ENCODE assay signal across 8 cellular contexts in the genomic region with DNA sequence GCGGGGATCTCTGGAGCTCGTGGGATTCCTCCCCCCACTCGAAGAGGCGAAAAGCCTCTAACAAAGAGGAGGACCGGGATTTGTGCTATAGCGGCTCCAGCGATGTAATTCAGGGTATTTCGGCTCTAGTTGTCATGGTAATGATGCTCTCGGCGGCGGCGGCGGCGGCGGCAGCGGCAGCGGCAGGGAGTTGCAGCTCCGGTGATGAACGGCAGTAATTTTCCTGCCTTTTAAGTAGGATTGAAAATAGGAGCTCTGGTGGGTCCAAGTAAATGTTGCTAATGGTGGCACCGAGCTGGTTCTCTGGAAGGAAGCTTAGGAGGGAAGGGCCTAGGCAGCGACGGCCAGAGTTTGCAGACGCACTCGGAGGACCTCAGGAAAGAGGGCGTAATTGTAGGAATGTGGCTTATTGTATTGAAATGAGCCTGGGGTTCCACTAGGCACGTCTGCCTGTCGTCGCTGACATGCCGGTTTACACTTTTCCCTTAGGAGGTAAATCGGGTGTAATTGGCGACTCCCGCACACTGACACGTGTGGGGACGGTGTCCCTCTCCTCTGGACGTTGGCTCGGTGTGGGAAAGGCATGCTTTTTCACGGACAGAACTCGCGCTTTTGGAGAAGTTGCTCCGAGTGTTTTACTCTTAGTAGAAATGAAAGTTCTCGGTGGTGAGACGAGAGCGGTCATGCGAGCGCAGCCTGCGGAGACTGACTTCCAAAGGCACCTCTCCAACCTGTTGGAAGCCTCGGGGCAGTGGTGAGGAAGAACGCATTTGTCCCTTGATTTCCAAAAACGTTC. TPM values are rescaled to one million over a fixed set of nuclear protein-coding genes. Genes with fewer than 3 reads are reported as not detected.
DNase-seq lines count a peak whose midpoint lies in the region; ATAC-seq and TF ChIP-seq lines count a peak whose summit lies in the region.

No MANE protein-coding gene starts in this region.

- H3K36me3 Mint-ChIP-seq in HFFc6 (ENCODE audit: low read depth): peaks cover under 1% of the 10 kb centered on the region; the same call in 1 of the 2 replicates

- no peaks in the 10 kb centered on the region for H3K9me3 Mint-ChIP-seq in HFFc6

- no peak overlapping the region for H3K27ac ChIP-seq in RWPE2 (ENCODE audit: poor library complexity, severe bottlenecking)
- H3K27ac ChIP-seq in right cardiac atrium (ENCODE audit: low read length): peak overlapping the region; percentile 76

- H3K36me3 ChIP-seq in RWPE2 (ENCODE audit: low read depth) (no peaks in the 10 kb centered on the region), adipocyte (ENCODE audit: control insufficient read depth, insufficient read depth, low read length, severe bottlenecking) (no peaks in the 10 kb centered on the region)

- H3K27me3 ChIP-seq in RWPE2 (ENCODE audit: insufficient read depth, poor library complexity, severe bottlenecking) (peaks cover 28% of the 10 kb centered on the region), adipocyte (replicated peaks; ENCODE audit: control insufficient read depth, insufficient read depth, low read length) (peaks cover 6% of the 10 kb centered on the region), right cardiac atrium (ENCODE audit: control insufficient read depth, insufficient read depth) (no peaks in the 10 kb centered on the region)

- H3K27me3 Mint-ChIP-seq in HFFc6 (ENCODE audit: insufficient read depth): peaks cover 12% of the 10 kb centered on the region

- no peak for ATAC-seq in RWPE2 (ENCODE audit: low read depth)
- ATAC-seq in right cardiac atrium: no peak
- ATAC-seq in HG03039 (IDR thresholded peaks at IDR 0.05; ENCODE audit: unreplicated experiment): no peak

- peak overlapping the region; percentile 80 for H3K27ac Mint-ChIP-seq in HFFc6

- intact Hi-C loops in right cardiac atrium (cut with DNase I): loop anchor here in 2 of 4 donors (5.0 to 10.0 kb wide), 3 partner anchors 82 to 465 kb away; a partner anchor contains a TSS

- H3K9me3 ChIP-seq in RWPE2 (ENCODE audit: severe bottlenecking): no peaks in the 10 kb centered on the region
- no peaks in the 10 kb centered on the region for H3K9me3 ChIP-seq in adipocyte (ENCODE audit: control insufficient read depth, low read length)
- no peaks in the 10 kb centered on the region for H3K9me3 ChIP-seq in right cardiac atrium (ENCODE audit: control insufficient read depth, low read length)

- peak overlapping the region; percentile 99 for H3K4me3 Mint-ChIP-seq in HFFc6

- DNase-seq in C1 segment of cervical spinal cord (lab: John Stamatoyannopoulos, UW): peak in 10 of 14 donors; percentile 33 to 64 (median 50)
- peak; percentile 60 for DNase-seq in HFFc6
- no peak for DNase-seq in RWPE2 (ENCODE audit: low spot score)
- peak; percentile 82 for DNase-seq in adipocyte (ENCODE audit: low read depth)
- DNase-seq in right cardiac atrium: peak; percentile 24 to 71 (median 67)
- peak; percentile 62 for DNase-seq in putamen (ENCODE audit: low spot score)
- DNase-seq in mesenteric fat pad (ENCODE audit: low spot score): no peak

- under 1% methylated on average over 49 of the region's 49 CpGs for WGBS in right cardiac atrium

- H3K4me1 ChIP-seq in RWPE2 (ENCODE audit: insufficient read depth, poor library complexity, severe bottlenecking) (no peaks in the 10 kb centered on the region), adipocyte (ENCODE audit: control insufficient read depth, insufficient read depth, low read length) (peaks cover 13% of the 10 kb centered on the region), right cardiac atrium (ENCODE audit: control insufficient read depth, insufficient read depth, low read length) (no peaks in the 10 kb centered on the region)

- H3K4me3 ChIP-seq in RWPE2 (ENCODE audit: severe bottlenecking): peak overlapping the region; percentile 77
- H3K4me3 ChIP-seq in adipocyte (ENCODE audit: low read length): peak overlapping the region; percentile 85
- peak overlapping the region; percentile 74 for H3K4me3 ChIP-seq in right cardiac atrium (ENCODE audit: low read length)

- H3K9ac ChIP-seq in adipocyte (ENCODE audit: low read length): peak overlapping the region; percentile 89

- TF ChIP-seq CTCF in HFFc6 (IDR thresholded peaks at IDR 0.05): no peak
- TF ChIP-seq CTCF in RWPE2 (IDR thresholded peaks at IDR 0.05; ENCODE audit: poor library complexity, severe bottlenecking): no peak

- peaks cover 29% of the 10 kb centered on the region for H3K4me1 Mint-ChIP-seq in HFFc6 (ENCODE audit: low read depth)

RNA-seq across cellular contexts. Expression of a gene that starts 1.1 kb away (rescaled TPM):
- 1 to 10 TPM; 1.2 to 3.1 (median 2.4) TPM for total RNA-seq in HFFc6 (2021; fragmentation: NEBNext Ultra II Directional; extraction: Animal tissue kit (Norgen Biotek cat#: 25700))
- 10 to 100 TPM in 1 of 4 donors, 1 to 10 TPM in 3; 4.1 to 98.5 (median 6.3) TPM for total RNA-seq in right cardiac atrium
- polyA plus RNA-seq in right cardiac atrium: 57.4 TPM
- 124 TPM for total RNA-seq in mesenteric fat pad

Comparison
In these comparisons a context has a peak if more than half of its experiments do, and no peak if none do; other contexts are left out.
1. DNase-seq: peak in C1 segment of cervical spinal cord (10 of 14), HFFc6 (single experiment), adipocyte (single experiment), right cardiac atrium (3 of 3) and putamen (single experiment); none in RWPE2 (single experiment) and mesenteric fat pad (single experiment).
2. Peak in every context shown above with its lines, with median percentiles within 50 percentile points of each other: H3K4me3 ChIP-seq.